Comparison of ENCODE assay signal across 19 cellular contexts in genomic region chr2:226256237-226256636, GRCh38.
DNase-seq lines count a peak whose midpoint lies in the region; ATAC-seq, FAIRE-seq and TF ChIP-seq lines count a peak whose summit lies in the region.
"Had no signal": no experiment of that assay in that cellular context is flagged by ENCODE, and none has a peak within 500 bp of the region (broad histone marks: within the 10 kb centered on the region; RNA-seq: fewer than 3 reads in every experiment).

No MANE protein-coding gene starts in this region.

- no peaks in the 10 kb centered on the region for H3K9me3 ChIP-seq in Panc1 (ENCODE audit: control insufficient read depth, insufficient read depth, low read depth, low read length)
- no peaks in the 10 kb centered on the region for H3K9me3 ChIP-seq in esophagus squamous epithelium
- H3K9me3 ChIP-seq: ascending aorta, Peyer's patch, thoracic aorta had no signal

- no peak for TF ChIP-seq CTCF in Panc1 (IDR thresholded peaks at IDR 0.05)
- TF ChIP-seq CTCF in esophagus squamous epithelium (IDR thresholded peaks at IDR 0.05): no peak

- DNase-seq in NCI-H2029 (lab: John Stamatoyannopoulos, UW) (peak; percentile 4), NCI-H2029 treated with DMSO at 0.1 percent for 48 hours (lab: John Stamatoyannopoulos, UW) (no peak), Panc1 (ENCODE audit: low read depth, low spot score) (peak; percentile 1), fibroblast of peridontal ligament (ENCODE audit: extremely low read depth) (peak; percentile 23), stromal cell of bone marrow (ENCODE audit: low read depth) (peak; percentile 47), GM12891 (ENCODE audit: insufficient read length, low spot score) (no peak), esophagus squamous epithelium (lab: John Stamatoyannopoulos, UW) (no peak), NCI-H2081 treated with DMSO at 0.1 percent for 48 hours (lab: John Stamatoyannopoulos, UW) (no peak)
- DNase-seq: activated CD4-positive, alpha-beta T cell treated with anti-CD3 and anti-CD28 coated beads for 48 hours; effector memory CD8-positive, alpha-beta T cell; NCI-H345; Peyer's patch; stimulated activated CD4-positive, alpha-beta T cell treated with anti-CD3 and anti-CD28 coated beads, Interleukin-12 subunit alpha, Interleukin-12 subunit beta, amount 100 ng/mL, for 4 hours; T-helper 2 cell had no signal

- no peaks in the 10 kb centered on the region for H3K27me3 ChIP-seq in Panc1 (ENCODE audit: control insufficient read depth, insufficient read depth, low read length)
- no peaks in the 10 kb centered on the region for H3K27me3 ChIP-seq in esophagus squamous epithelium
- H3K27me3 ChIP-seq: ascending aorta, Peyer's patch had no signal

- H3K4me3 ChIP-seq in Panc1 (ENCODE audit: low read depth in 2 of 2, low read length in 2 of 2): no peak overlapping the region
- no peak overlapping the region for H3K4me3 ChIP-seq in esophagus squamous epithelium
- H3K4me3 ChIP-seq: ascending aorta, GM12878, Peyer's patch, thoracic aorta had no signal

- in situ Hi-C loops in Panc1 (cut with HindIII; ENCODE audit: low pct_unique_long_range_greater_than_20kb, low sequenced_read_pairs): no loop called here

- FAIRE-seq in GM12891 (lab: Jason Lieb, UNC): no peak
- FAIRE-seq: A204.1, GM12878, H1 had no signal

- no peaks in the 10 kb centered on the region for H3K4me1 ChIP-seq in Panc1 (ENCODE audit: control insufficient read depth, insufficient read depth, low read length)
- no peaks in the 10 kb centered on the region for H3K4me1 ChIP-seq in esophagus squamous epithelium
- H3K4me1 ChIP-seq: ascending aorta, Peyer's patch had no signal

- no peak overlapping the region for H3K27ac ChIP-seq in Panc1 (ENCODE audit: low read length)
- no peak overlapping the region for H3K27ac ChIP-seq in esophagus squamous epithelium
- H3K27ac ChIP-seq: ascending aorta, Peyer's patch, thoracic aorta had no signal

- BruUV-seq in Panc1 (replicated peaks; lab: Mats Ljungman, UMichigan): no TSS peak

- WGBS in esophagus squamous epithelium, 2 donors: 15 to 39% methylated on average over 2 of the region's 2 CpGs

- no peak for ATAC-seq in Panc1
- ATAC-seq: effector memory CD8-positive, alpha-beta T cell; GM12878 had no signal

- no peaks in the 10 kb centered on the region for H3K36me3 ChIP-seq in Panc1 (ENCODE audit: control insufficient read depth, insufficient read depth, low read length)
- H3K36me3 ChIP-seq in esophagus squamous epithelium: no peaks in the 10 kb centered on the region
- H3K36me3 ChIP-seq: ascending aorta, Peyer's patch, thoracic aorta had no signal

- TF ChIP-seq POLR2A in GM12891 (IDR thresholded peaks at IDR 0.05; ENCODE audit: low read depth, low read length): no peak
- TF ChIP-seq POLR2A in esophagus squamous epithelium (IDR thresholded peaks at IDR 0.05): no peak

- CTCF ChIA-PET in Panc1 (lab: Charles Lee): no interaction called here

- intact Hi-C loops in Panc1 (cut with micrococcal nuclease; ENCODE audit: unreplicated experiment): no loop called here
- intact Hi-C loops in esophagus squamous epithelium (cut with DNase I): no loop called here

- POLR2A ChIA-PET in Panc1 (lab: Charles Lee): no interaction called here

TF ChIP-seq in GM12891, 5 proteins besides CTCF, POLR2A, EP300 and RAD21:
- TF ChIP-seq PAX5 (IDR thresholded peaks at IDR 0.05; ENCODE audit: insufficient read depth, low read length, severe bottlenecking) (no peak), POLR2AphosphoS5 (IDR thresholded peaks at IDR 0.05; ENCODE audit: low read depth, low read length) (no peak), TAF1 (IDR thresholded peaks at IDR 0.05; ENCODE audit: low read depth, low read length) (no peak), POU2F2 (IDR thresholded peaks at IDR 0.05; ENCODE audit: low read depth, low read length) (no peak), SPI1 (IDR thresholded peaks at IDR 0.05; ENCODE audit: low read depth, low read length) (no peak)

Comparison
In these comparisons a context has a peak if more than half of its experiments do, and no peak if none do; other contexts are left out.
1. DNase-seq: peak in NCI-H2029 (single experiment), Panc1 (single experiment), fibroblast of peridontal ligament (single experiment) and stromal cell of bone marrow (single experiment); none in NCI-H2029 treated with DMSO at 0.1 percent for 48 hours (single experiment), GM12891 (single experiment), esophagus squamous epithelium (single experiment) and NCI-H2081 treated with DMSO at 0.1 percent for 48 hours (single experiment).